Comparison of ENCODE assay signal across 1 cellular context in the genomic region with DNA sequence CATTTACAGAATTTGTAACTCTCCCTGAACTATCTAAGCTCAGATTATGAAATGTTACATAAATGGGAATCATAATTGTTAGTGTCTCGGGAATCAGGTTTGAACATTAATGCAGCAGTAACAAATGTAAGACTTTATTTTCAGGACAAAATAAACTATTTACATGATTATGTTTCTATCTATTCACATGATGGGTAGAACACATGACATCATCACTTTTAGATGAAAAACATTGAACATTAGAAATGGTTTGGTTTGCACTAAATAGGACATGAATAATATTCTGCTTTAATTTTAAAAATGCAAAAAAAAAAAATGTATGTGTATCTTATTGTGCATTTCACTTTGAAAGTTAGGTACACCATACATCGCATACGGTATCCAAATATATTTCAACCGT.
TF ChIP-seq lines count a peak whose summit lies in the region.

No MANE protein-coding gene starts in this region.

TF ChIP-seq in HepG2, 621 proteins besides CTCF, POLR2A, EP300 and RAD21 (continued from another document):
- TF ChIP-seq, protein P1, sequence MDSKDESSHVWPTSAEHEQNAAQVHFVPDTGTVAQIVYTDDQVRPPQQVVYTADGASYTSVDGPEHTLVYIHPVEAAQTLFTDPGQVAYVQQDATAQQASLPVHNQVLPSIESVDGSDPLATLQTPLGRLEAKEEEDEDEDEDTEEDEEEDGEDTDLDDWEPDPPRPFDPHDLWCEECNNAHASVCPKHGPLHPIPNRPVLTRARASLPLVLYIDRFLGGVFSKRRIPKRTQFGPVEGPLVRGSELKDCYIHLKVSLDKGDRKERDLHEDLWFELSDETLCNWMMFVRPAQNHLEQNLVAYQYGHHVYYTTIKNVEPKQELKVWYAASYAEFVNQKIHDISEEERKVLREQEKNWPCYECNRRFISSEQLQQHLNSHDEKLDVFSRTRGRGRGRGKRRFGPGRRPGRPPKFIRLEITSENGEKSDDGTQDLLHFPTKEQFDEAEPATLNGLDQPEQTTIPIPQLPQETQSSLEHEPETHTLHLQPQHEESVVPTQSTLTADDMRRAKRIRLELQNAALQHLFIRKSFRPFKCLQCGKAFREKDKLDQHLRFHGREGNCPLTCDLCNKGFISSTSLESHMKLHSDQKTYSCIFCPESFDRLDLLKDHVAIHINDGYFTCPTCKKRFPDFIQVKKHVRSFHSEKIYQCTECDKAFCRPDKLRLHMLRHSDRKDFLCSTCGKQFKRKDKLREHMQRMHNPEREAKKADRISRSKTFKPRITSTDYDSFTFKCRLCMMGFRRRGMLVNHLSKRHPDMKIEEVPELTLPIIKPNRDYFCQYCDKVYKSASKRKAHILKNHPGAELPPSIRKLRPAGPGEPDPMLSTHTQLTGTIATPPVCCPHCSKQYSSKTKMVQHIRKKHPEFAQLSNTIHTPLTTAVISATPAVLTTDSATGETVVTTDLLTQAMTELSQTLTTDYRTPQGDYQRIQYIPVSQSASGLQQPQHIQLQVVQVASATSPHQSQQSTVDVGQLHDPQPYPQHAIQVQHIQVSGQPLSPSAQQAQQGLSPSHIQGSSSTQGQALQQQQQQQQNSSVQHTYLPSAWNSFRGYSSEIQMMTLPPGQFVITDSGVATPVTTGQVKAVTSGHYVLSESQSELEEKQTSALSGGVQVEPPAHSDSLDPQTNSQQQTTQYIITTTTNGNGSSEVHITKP (CRISPR knock-in tag; IDR thresholded peaks at IDR 0.05; ENCODE audit: low read depth) = no peak
- TF ChIP-seq ATF7 (IDR thresholded peaks at IDR 0.05) (peak; percentile 76), ATF7 (CRISPR knock-in tag; IDR thresholded peaks at IDR 0.05) (no peak)
